In genomic region chr17:55394357-55395021, GRCh38 we compare ENCODE assay signal across 12 cellular contexts. TPM values are rescaled to one million over a fixed set of nuclear protein-coding genes. Genes with fewer than 3 reads are reported as not detected.
A peak's percentile ranks its signal among the peaks of the same experiment; 100 is the strongest.
DNase-seq lines count a peak whose midpoint lies in the region; ATAC-seq and TF ChIP-seq lines count a peak whose summit lies in the region.
"Had no signal": no experiment of that assay in that cellular context is flagged by ENCODE, and none has a peak within 500 bp of the region (broad histone marks: within the 10 kb centered on the region; RNA-seq: fewer than 3 reads in every experiment).

No MANE protein-coding gene starts in this region.

- peaks cover 50% of the 10 kb centered on the region for H3K36me3 Mint-ChIP-seq in nephron (ENCODE audit: low read depth)

- no peaks in the 10 kb centered on the region for H3K79me2 ChIP-seq in PC-3 (ENCODE audit: low read length)

- intact Hi-C loops in PC-3 (cut with micrococcal nuclease): no loop called here

- POLR2A ChIA-PET in PC-3 (lab: Charles Lee; ENCODE audit: unreplicated experiment): no interaction called here

- CTCF ChIA-PET in PC-3 (lab: Charles Lee): no interaction called here

- H3K4me3 ChIP-seq in PC-3 (ENCODE audit: low read length): no peak overlapping the region

- no peaks in the 10 kb centered on the region for H3K4me1 ChIP-seq in PC-3 (ENCODE audit: insufficient read depth, low read length)

- no peaks in the 10 kb centered on the region for H3K9me3 ChIP-seq in PC-3 (ENCODE audit: low read length)

- no peaks in the 10 kb centered on the region for H3K27me3 ChIP-seq in PC-3 (ENCODE audit: low read length)

- peak overlapping the region; percentile 53 to 69 (median 63) for H3K27ac Mint-ChIP-seq in nephron
- H3K27ac Mint-ChIP-seq: activated CD4-positive, alpha-beta memory T cell treated with anti-CD3 and anti-CD28 coated beads, Interleukin-2, amount 10 ng/mL, durations not matched to agents 7 days and 5 days; activated naive CD8-positive, alpha-beta T cell treated with anti-CD3 and anti-CD28 coated beads, Interleukin-2, amount 10 ng/mL, durations not matched to agents 7 days and 5 days had no signal

- H3K4me2 ChIP-seq in PC-3 (ENCODE audit: low read length): no peak overlapping the region

- H4K20me1 ChIP-seq in PC-3 (ENCODE audit: low read length): no peaks in the 10 kb centered on the region

- no peaks in the 10 kb centered on the region for H3K27me3 Mint-ChIP-seq in nephron (ENCODE audit: low read depth)
- H3K27me3 Mint-ChIP-seq: activated CD4-positive, alpha-beta memory T cell treated with anti-CD3 and anti-CD28 coated beads, Interleukin-2, amount 10 ng/mL, durations not matched to agents 7 days and 5 days; activated naive CD8-positive, alpha-beta T cell treated with anti-CD3 and anti-CD28 coated beads, Interleukin-2, amount 10 ng/mL, durations not matched to agents 7 days and 5 days had no signal

- no peak overlapping the region for H3K9ac ChIP-seq in PC-3 (ENCODE audit: low read length)

- H3K4me3 Mint-ChIP-seq in nephron: peak overlapping the region in 1 of 3 experiments; percentile 40
- H3K4me3 Mint-ChIP-seq: activated CD4-positive, alpha-beta memory T cell treated with anti-CD3 and anti-CD28 coated beads, Interleukin-2, amount 10 ng/mL, durations not matched to agents 7 days and 5 days; activated naive CD8-positive, alpha-beta T cell treated with anti-CD3 and anti-CD28 coated beads, Interleukin-2, amount 10 ng/mL, durations not matched to agents 7 days and 5 days had no signal

- peaks cover 30% of the 10 kb centered on the region for H3K4me1 Mint-ChIP-seq in nephron
- H3K4me1 Mint-ChIP-seq: activated CD4-positive, alpha-beta memory T cell treated with anti-CD3 and anti-CD28 coated beads, Interleukin-2, amount 10 ng/mL, durations not matched to agents 7 days and 5 days had no signal

- no peak for ATAC-seq in PC-3
- ATAC-seq in GM18867 (IDR thresholded peaks at IDR 0.05; ENCODE audit: unreplicated experiment): no peak

- H3K36me3 ChIP-seq in PC-3 (ENCODE audit: low read depth, low read length): peaks cover 5% of the 10 kb centered on the region

- no peaks in the 10 kb centered on the region for H3K9me3 Mint-ChIP-seq in nephron
- H3K9me3 Mint-ChIP-seq: activated CD4-positive, alpha-beta memory T cell treated with anti-CD3 and anti-CD28 coated beads, Interleukin-2, amount 10 ng/mL, durations not matched to agents 7 days and 5 days; activated naive CD8-positive, alpha-beta T cell treated with anti-CD3 and anti-CD28 coated beads, Interleukin-2, amount 10 ng/mL, durations not matched to agents 7 days and 5 days had no signal

- peak; percentile 41 for DNase-seq in CD1c-positive myeloid dendritic cell (ENCODE audit: extremely low spot score)
- peak; percentile 64 for DNase-seq in NCI-H1694 treated with DMSO at 0.1 percent for 48 hours (lab: John Stamatoyannopoulos, UW)
- DNase-seq in PC-3: no peak
- DNase-seq in stimulated activated naive CD4-positive, alpha-beta T cell treated with Interleukin-2 at 50 U/mL for 16 hours (lab: John Stamatoyannopoulos, UW): no peak
- DNase-seq in COR-L47 (lab: John Stamatoyannopoulos, UW): no peak
- DNase-seq: activated CD4-positive, alpha-beta memory T cell treated with anti-CD3 and anti-CD28 coated beads, Interleukin-2, amount 10 ng/mL, durations not matched to agents 7 days and 5 days; activated naive CD8-positive, alpha-beta T cell treated with anti-CD3 and anti-CD28 coated beads, Interleukin-2, amount 10 ng/mL, durations not matched to agents 7 days and 5 days; NCI-H69; SW 1271 had no signal

- H3K9me2 ChIP-seq in PC-3 (replicated peaks; ENCODE audit: low read length): no peaks in the 10 kb centered on the region

- BruUV-seq in PC-3 (replicated peaks; lab: Mats Ljungman, UMichigan): no TSS peak

- H3K27ac ChIP-seq in cingulate gyrus (ENCODE audit: low read depth, low read length) (peak overlapping the region; percentile 76), PC-3 (ENCODE audit: low read length) (no peak overlapping the region)

- H3F3A ChIP-seq in PC-3 (ENCODE audit: low read length, unreplicated experiment): no peaks in the 10 kb centered on the region

- TF ChIP-seq CTCF in nephron (IDR thresholded peaks at IDR 0.05; ENCODE audit: unreplicated experiment in 3 of 3) (no peak), PC-3 (conservative IDR thresholded peaks at IDR 0.05; ENCODE audit: low read depth, low read length) (no peak)

- H2AFZ ChIP-seq in PC-3 (ENCODE audit: low read length): no peak overlapping the region

RNA-seq across cellular contexts. Expression of gene MMD, which starts 27.1 kb away (rescaled TPM):
- 10.9 and 24.1 TPM in 2 replicates for total RNA-seq in PC-3 (2014; rRNA removed)

Comparison
In these comparisons a context has a peak if more than half of its experiments do, and no peak if none do; other contexts are left out.
1. DNase-seq: peak in CD1c-positive myeloid dendritic cell (single experiment) and NCI-H1694 treated with DMSO at 0.1 percent for 48 hours (single experiment); none in PC-3 (single experiment), stimulated activated naive CD4-positive, alpha-beta T cell treated with Interleukin-2 at 50 U/mL for 16 hours (single experiment) and COR-L47 (single experiment).